ENCODE assay signal across 1 cellular context in the genomic region with DNA sequence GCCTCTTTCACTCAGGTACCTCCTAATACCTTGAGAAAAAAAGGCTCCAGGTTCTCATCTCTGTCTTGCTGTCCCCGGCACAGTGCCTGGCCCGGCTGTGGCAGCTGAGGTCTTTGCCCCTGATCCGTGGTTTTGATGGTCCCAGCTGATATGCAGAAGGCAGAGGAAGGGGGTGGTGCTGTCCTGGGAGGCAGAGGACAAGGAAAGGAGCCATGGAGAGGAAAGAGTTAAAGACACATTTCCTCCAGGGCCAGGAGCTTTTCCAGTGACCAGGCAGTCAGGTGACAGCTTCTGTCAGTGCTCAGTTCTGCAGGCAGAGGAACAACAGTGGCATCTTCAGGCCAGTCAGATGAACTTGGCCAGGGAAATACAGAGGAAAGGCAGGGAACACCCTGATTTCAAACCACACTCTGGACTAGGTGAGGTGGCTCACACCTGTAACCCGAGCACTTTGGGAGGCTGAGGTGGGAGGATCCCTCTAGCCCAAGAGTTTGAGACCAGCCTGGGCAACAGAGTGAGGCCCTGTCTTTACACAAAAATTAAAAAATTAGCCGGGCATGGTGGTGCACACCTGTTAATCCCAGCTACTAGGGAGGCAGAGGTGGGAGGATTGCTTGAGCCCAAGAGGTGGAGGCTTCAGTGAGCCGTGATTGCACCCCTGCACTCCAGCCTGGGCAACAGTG.
TF ChIP-seq lines count a peak whose summit lies in the region.

No MANE protein-coding gene starts in this region.

TF ChIP-seq in GM12878, 131 proteins besides CTCF, POLR2A, EP300 and RAD21:
- TF ChIP-seq BHLHE40 (IDR thresholded peaks at IDR 0.05; ENCODE audit: borderline replicate concordance in 1 of 2, low read depth in 2 of 2, low read length in 1 of 2) = peak; percentile 38 to 63; a peak in 3 of 4 replicates
- TF ChIP-seq, protein P1, sequence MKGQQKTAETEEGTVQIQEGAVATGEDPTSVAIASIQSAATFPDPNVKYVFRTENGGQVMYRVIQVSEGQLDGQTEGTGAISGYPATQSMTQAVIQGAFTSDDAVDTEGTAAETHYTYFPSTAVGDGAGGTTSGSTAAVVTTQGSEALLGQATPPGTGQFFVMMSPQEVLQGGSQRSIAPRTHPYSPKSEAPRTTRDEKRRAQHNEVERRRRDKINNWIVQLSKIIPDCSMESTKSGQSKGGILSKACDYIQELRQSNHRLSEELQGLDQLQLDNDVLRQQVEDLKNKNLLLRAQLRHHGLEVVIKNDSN (IDR thresholded peaks at IDR 0.05; ENCODE audit: borderline replicate concordance, extremely low read length, insufficient read depth, low read depth, low read length) = peak; percentile 41
- no peak for TF ChIP-seq RCOR1 (conservative IDR thresholded peaks at IDR 0.05; ENCODE audit: low read depth, low read length)
- TF ChIP-seq RAD51 (IDR thresholded peaks at IDR 0.05) = peak; percentile 67
- TF ChIP-seq, protein P2, sequence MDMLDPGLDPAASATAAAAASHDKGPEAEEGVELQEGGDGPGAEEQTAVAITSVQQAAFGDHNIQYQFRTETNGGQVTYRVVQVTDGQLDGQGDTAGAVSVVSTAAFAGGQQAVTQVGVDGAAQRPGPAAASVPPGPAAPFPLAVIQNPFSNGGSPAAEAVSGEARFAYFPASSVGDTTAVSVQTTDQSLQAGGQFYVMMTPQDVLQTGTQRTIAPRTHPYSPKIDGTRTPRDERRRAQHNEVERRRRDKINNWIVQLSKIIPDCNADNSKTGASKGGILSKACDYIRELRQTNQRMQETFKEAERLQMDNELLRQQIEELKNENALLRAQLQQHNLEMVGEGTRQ (IDR thresholded peaks at IDR 0.05; ENCODE audit: borderline replicate concordance, low read depth, low read length) = peak; percentile 11; the same call in 1 of the 2 replicates
- TF ChIP-seq NFXL1 (IDR thresholded peaks at IDR 0.05; ENCODE audit: borderline replicate concordance) = no peak
- peak; percentile 68 for TF ChIP-seq SMC3 (IDR thresholded peaks at IDR 0.05; ENCODE audit: borderline replicate concordance, low read length)
